In genomic region chr15:99129644-99130043, GRCh38 we compare ENCODE assay signal across 11 cellular contexts.
"Had no signal": no experiment of that assay in that cellular context is flagged by ENCODE, and none has a peak within 500 bp of the region (broad histone marks: within the 10 kb centered on the region; RNA-seq: fewer than 3 reads in every experiment).

No MANE protein-coding gene starts in this region.

- H3K4me3 ChIP-seq: hepatocyte, spleen had no signal

- H3K27ac ChIP-seq: hepatocyte, spleen had no signal

- H3K4me1 Mint-ChIP-seq: activated CD4-positive, alpha-beta T cell treated with anti-CD3 and anti-CD28 coated beads, Interleukin-2, amount 10 ng/mL, durations not matched to agents 7 days and 5 days had no signal

- DNase-seq: activated CD4-positive, alpha-beta T cell treated with anti-CD3 and anti-CD28 coated beads, Interleukin-2, amount 10 ng/mL, durations not matched to agents 7 days and 5 days; activated CD8-positive, alpha-beta memory T cell treated with anti-CD3 and anti-CD28 coated beads for 24 hours; anterior cingulate cortex; cerebellar nuclear complex; erythroblast; spleen had no signal

- H3K36me3 Mint-ChIP-seq: natural killer cell treated with Interleukin-12 subunit alpha and Interleukin-12 subunit beta and Interleukin-15 and Interleukin-18, amount 100 ng/mL, for 72 hours had no signal

- H3K9me3 Mint-ChIP-seq: activated CD4-positive, alpha-beta T cell treated with anti-CD3 and anti-CD28 coated beads, Interleukin-2, amount 10 ng/mL, durations not matched to agents 7 days and 5 days; natural killer cell treated with Interleukin-12 subunit alpha and Interleukin-12 subunit beta and Interleukin-15 and Interleukin-18, amount 100 ng/mL, for 72 hours; stimulated activated naive CD8-positive, alpha-beta T cell treated with anti-CD3 and anti-CD28 coated beads, Interleukin-15, Interleukin-2, amounts not matched to agents 100 ng/mL and 50 ng/mL, for 24 hours had no signal

- H3K4me2 ChIP-seq: hepatocyte had no signal

- H3K4me1 ChIP-seq: spleen had no signal

- H2AFZ ChIP-seq: hepatocyte had no signal

- H3K27ac Mint-ChIP-seq: activated CD4-positive, alpha-beta T cell treated with anti-CD3 and anti-CD28 coated beads, Interleukin-2, amount 10 ng/mL, durations not matched to agents 7 days and 5 days; natural killer cell treated with Interleukin-12 subunit alpha and Interleukin-12 subunit beta and Interleukin-15 and Interleukin-18, amount 100 ng/mL, for 72 hours had no signal

- H3K27me3 Mint-ChIP-seq: activated CD4-positive, alpha-beta T cell treated with anti-CD3 and anti-CD28 coated beads, Interleukin-2, amount 10 ng/mL, durations not matched to agents 7 days and 5 days; stimulated activated naive CD8-positive, alpha-beta T cell treated with anti-CD3 and anti-CD28 coated beads, Interleukin-15, Interleukin-2, amounts not matched to agents 100 ng/mL and 50 ng/mL, for 24 hours had no signal

- H3K4me3 Mint-ChIP-seq: activated CD4-positive, alpha-beta T cell treated with anti-CD3 and anti-CD28 coated beads, Interleukin-2, amount 10 ng/mL, durations not matched to agents 7 days and 5 days; natural killer cell treated with Interleukin-12 subunit alpha and Interleukin-12 subunit beta and Interleukin-15 and Interleukin-18, amount 100 ng/mL, for 72 hours; stimulated activated naive CD8-positive, alpha-beta T cell treated with anti-CD3 and anti-CD28 coated beads, Interleukin-15, Interleukin-2, amounts not matched to agents 100 ng/mL and 50 ng/mL, for 24 hours had no signal

- ATAC-seq: left lobe of liver; natural killer cell treated with Interleukin-12 subunit alpha and Interleukin-12 subunit beta and Interleukin-15 and Interleukin-18, amount 100 ng/mL, for 72 hours; sciatic nerve had no signal

- H3K79me2 ChIP-seq: hepatocyte had no signal

- H3K9me3 ChIP-seq: spleen had no signal

- H3K27me3 ChIP-seq: hepatocyte, spleen had no signal
